8 cellular contexts compared by ENCODE assay signal in genomic region chr17:28405632-28406477, GRCh38. TPM values are rescaled to one million over a fixed set of nuclear protein-coding genes. Genes with fewer than 3 reads are reported as not detected.
DNase-seq lines count a peak whose midpoint lies in the region; TF ChIP-seq lines count a peak whose summit lies in the region.

SLC46A1 (minus strand) TSS chr17:28406212; CDS start chr17:28406114, 98 bp downstream.

- H3K9me3 Mint-ChIP-seq in HFFc6 = no peaks in the 10 kb centered on the region

- no peak within 1 kb of the TSS for H3K27ac Mint-ChIP-seq in HFFc6

- H3K4me3 Mint-ChIP-seq in HFFc6 = peak within 1 kb of the TSS; percentile 86

- peaks cover 29% of the 10 kb centered on the region for H3K27me3 Mint-ChIP-seq in HFFc6 (ENCODE audit: insufficient read depth)

- peaks cover 4% of the 10 kb centered on the region; the same call in 1 of the 2 replicates for H3K36me3 Mint-ChIP-seq in HFFc6 (ENCODE audit: low read depth)

- peak within 1 kb of the TSS; percentile 62 for H3K4me3 ChIP-seq in epithelial cell of proximal tubule (ENCODE audit: low read depth, low read length)

- TF ChIP-seq CTCF in HFFc6 (IDR thresholded peaks at IDR 0.05) (no peak), epithelial cell of proximal tubule (conservative IDR thresholded peaks at IDR 0.05; ENCODE audit: low read depth, low read length) (no peak)

- no peaks in the 10 kb centered on the region for H3K4me1 Mint-ChIP-seq in HFFc6 (ENCODE audit: low read depth)

- DNase-seq in EH (ENCODE audit: low read depth) = peak; percentile 51
- DNase-seq in HFFc6 = no peak
- DNase-seq in NCI-H2227 treated with DMSO at 0.1 percent for 48 hours (lab: John Stamatoyannopoulos, UW) = peak; percentile 51
- DNase-seq in activated CD8-positive, alpha-beta memory T cell treated with anti-CD3 and anti-CD28 coated beads for 48 hours (ENCODE audit: low read depth in 2 of 3, low spot score in 2 of 3) = peak in 2 of 3 experiments; percentile 40 to 52
- DNase-seq in epithelial cell of proximal tubule (ENCODE audit: low read depth) = no peak
- DNase-seq in mucosa of gallbladder (ENCODE audit: low spot score) = peak; percentile 43
- peak in 5 of 6 experiments; percentile 9 to 45 (median 25) for DNase-seq in stimulated activated naive CD4-positive, alpha-beta T cell (lab: John Stamatoyannopoulos, UW)
- DNase-seq in epidermal melanocyte (ENCODE audit: insufficient read length, low spot score) = no peak

RNA-seq across cellular contexts. Expression of gene SLC46A1, which starts in this region (rescaled TPM):
- 1 to 10 TPM; 4.3 to 6.7 (median 6.4) TPM for total RNA-seq in HFFc6 (2021; fragmentation: NEBNext Ultra II Directional; extraction: Animal tissue kit (Norgen Biotek cat#: 25700))
- 2.8 and 4.7 TPM in 2 replicates for total RNA-seq in epithelial cell of proximal tubule
- total RNA-seq in mucosa of gallbladder = 46.2 TPM

Comparison
In these comparisons a context has a peak if more than half of its experiments do, and no peak if none do; other contexts are left out.
1. DNase-seq: peak in EH (single experiment), NCI-H2227 treated with DMSO at 0.1 percent for 48 hours (single experiment), activated CD8-positive, alpha-beta memory T cell treated with anti-CD3 and anti-CD28 coated beads for 48 hours (2 of 3), mucosa of gallbladder (single experiment) and stimulated activated naive CD4-positive, alpha-beta T cell (5 of 6); none in HFFc6 (single experiment), epithelial cell of proximal tubule (single experiment) and epidermal melanocyte (single experiment).